In genomic region chr20:51409192-51409875, GRCh38 we compare ENCODE assay signal across 27 cellular contexts.
DNase-seq lines count a peak whose midpoint lies in the region; ATAC-seq, FAIRE-seq and TF ChIP-seq lines count a peak whose summit lies in the region.
"Had no signal": no experiment of that assay in that cellular context is flagged by ENCODE, and none has a peak within 500 bp of the region (broad histone marks: within the 10 kb centered on the region; RNA-seq: fewer than 3 reads in every experiment).

No MANE protein-coding gene starts in this region.

- H3K4me1 ChIP-seq in HepG2 (ENCODE audit: insufficient read depth, low read length) (peaks cover 15% of the 10 kb centered on the region), right lobe of liver (peaks cover 0 to 37% (median 16%) of the 10 kb centered on the region in 4 donors), endothelial cell of umbilical vein (ENCODE audit: control insufficient read depth, extremely low read depth, insufficient read depth, low read length) (peaks cover 27% of the 10 kb centered on the region)

- H3K27me3 ChIP-seq in HepG2 (ENCODE audit: control insufficient read depth in 1 of 2, insufficient read depth in 2 of 2, low read length in 2 of 2) = no peaks in the 10 kb centered on the region
- H3K27me3 ChIP-seq in right lobe of liver = no peaks in the 10 kb centered on the region
- no peaks in the 10 kb centered on the region for H3K27me3 ChIP-seq in endothelial cell of umbilical vein (ENCODE audit: control insufficient read depth in 2 of 2, insufficient read depth in 2 of 2, low read length in 2 of 2)
- H3K27me3 ChIP-seq: BLaER1, gastrocnemius medialis, transverse colon had no signal

- H3K4me2 ChIP-seq in HepG2 (ENCODE audit: low read depth, low read length) (no peak overlapping the region), endothelial cell of umbilical vein (ENCODE audit: insufficient read depth, low read length) (no peak overlapping the region)
- H3K4me2 ChIP-seq: BLaER1 had no signal

- H3K9me3 Mint-ChIP-seq in activated CD8-positive, alpha-beta T cell treated with anti-CD3 and anti-CD28 coated beads for 36 hours = no peaks in the 10 kb centered on the region
- H3K9me3 Mint-ChIP-seq: activated naive CD4-positive, alpha-beta T cell treated with anti-CD3 and anti-CD28 coated beads for 36 hours had no signal

- no peak overlapping the region for H3K4me3 ChIP-seq in HepG2 (replicated peaks in 1 of 3; ENCODE audit: insufficient read depth in 1 of 3, low read depth in 2 of 3, low read length in 3 of 3)
- H3K4me3 ChIP-seq in right lobe of liver = no peak overlapping the region
- H3K4me3 ChIP-seq in endothelial cell of umbilical vein (replicated peaks in 1 of 3; ENCODE audit: insufficient read depth in 1 of 3, low read depth in 1 of 3, low read length in 3 of 3) = no peak overlapping the region
- H3K4me3 ChIP-seq: BLaER1, coronary artery, gastrocnemius medialis, transverse colon had no signal

- H3K27ac Mint-ChIP-seq in activated CD8-positive, alpha-beta T cell treated with anti-CD3 and anti-CD28 coated beads for 36 hours = peak overlapping the region; percentile 59
- H3K27ac Mint-ChIP-seq: activated naive CD4-positive, alpha-beta T cell treated with anti-CD3 and anti-CD28 coated beads for 36 hours; endodermal cell; WTC11 had no signal

- peaks cover 72% of the 10 kb centered on the region for H3K4me1 Mint-ChIP-seq in activated CD8-positive, alpha-beta T cell treated with anti-CD3 and anti-CD28 coated beads for 36 hours (ENCODE audit: low read depth)

- CTCF ChIA-PET in HepG2 (lab: Yijun Ruan, JAX; ENCODE audit: low intra/inter-chr PET ratio, low total read pairs) (no interaction called here), endothelial cell of umbilical vein (lab: Charles Lee) (interaction anchor here (0.7 to 1.1 kb wide), 2 partner anchors 38 to 394 kb away, joined by 4 to 5 read pairs; no protein-coding TSS in a partner anchor)
- CTCF ChIA-PET in activated CD8-positive, alpha-beta T cell treated with anti-CD3 and anti-CD28 coated beads for 36 hours (lab: Charles Lee) = interaction anchor here (1.7 kb wide), 1 partner anchor 8 kb away, joined by 5 read pairs; no protein-coding TSS in a partner anchor

- H3K27ac ChIP-seq in HepG2 (ENCODE audit: extremely low read length, insufficient read depth, low read length) = no peak overlapping the region
- no peak overlapping the region for H3K27ac ChIP-seq in right lobe of liver
- peak overlapping the region; percentile 79 for H3K27ac ChIP-seq in endothelial cell of umbilical vein (ENCODE audit: insufficient read depth, low read depth, low read length)
- H3K27ac ChIP-seq: BLaER1, coronary artery, gastrocnemius medialis, transverse colon had no signal

- in situ Hi-C loops in HepG2 (cut with HindIII; ENCODE audit: extremely low pct_ligation_motif_present, low pct_unique_long_range_greater_than_20kb) = no loop called here

- ATAC-seq in HepG2 (no peak), right lobe of liver (no peak), esophagus mucosa (no peak)
- no peak for ATAC-seq in activated CD8-positive, alpha-beta T cell treated with anti-CD3 and anti-CD28 coated beads for 36 hours
- ATAC-seq: gastrocnemius medialis, HCT116, left ventricle myocardium superior, WTC11 had no signal

- H3K9ac ChIP-seq in HepG2 (ENCODE audit: insufficient read depth, low read depth, low read length) (no peak overlapping the region), endothelial cell of umbilical vein (replicated peaks; ENCODE audit: extremely low read depth, insufficient read depth, low read length) (no peak overlapping the region)
- H3K9ac ChIP-seq: BLaER1 had no signal

- dilution Hi-C loops in endothelial cell of umbilical vein (cut with MboI; ENCODE audit: extremely low pct_ligation_motif_present, low sequenced_read_pairs) = loop anchor here (25.0 kb wide), 1 partner anchor 178 kb away; no protein-coding TSS in a partner anchor

- no peak for TF ChIP-seq POLR2A in HepG2 (IDR thresholded peaks at IDR 0.05; ENCODE audit: insufficient read depth in 1 of 2, low read depth in 2 of 2, low read length in 2 of 2)
- TF ChIP-seq POLR2A in right lobe of liver (IDR thresholded peaks at IDR 0.05) = no peak
- no peak for TF ChIP-seq POLR2A in endothelial cell of umbilical vein (IDR thresholded peaks at IDR 0.05; ENCODE audit: low read depth, low read length)

- no peaks in the 10 kb centered on the region for H3K9me1 ChIP-seq in endothelial cell of umbilical vein (replicated peaks; ENCODE audit: control insufficient read depth, extremely low read depth, insufficient read depth, low read length)

- H3K4me3 Mint-ChIP-seq in activated CD8-positive, alpha-beta T cell treated with anti-CD3 and anti-CD28 coated beads for 36 hours = no peak overlapping the region
- H3K4me3 Mint-ChIP-seq: activated naive CD4-positive, alpha-beta T cell treated with anti-CD3 and anti-CD28 coated beads for 36 hours; endodermal cell; WTC11 had no signal

- no peak for TF ChIP-seq RAD21 in HepG2 (CRISPR knock-in tag; IDR thresholded peaks at IDR 0.05)

- H3K9me3 ChIP-seq in HepG2 (ENCODE audit: low read length) = no peaks in the 10 kb centered on the region
- H3K9me3 ChIP-seq in right lobe of liver = no peaks in the 10 kb centered on the region
- H3K9me3 ChIP-seq in endothelial cell of umbilical vein (replicated peaks; ENCODE audit: control insufficient read depth, insufficient read depth, low read length) = no peaks in the 10 kb centered on the region
- H3K9me3 ChIP-seq: BLaER1, gastrocnemius medialis, transverse colon had no signal

- H3K79me2 ChIP-seq in HepG2 (ENCODE audit: insufficient read depth, low read length) (no peaks in the 10 kb centered on the region), endothelial cell of umbilical vein (ENCODE audit: control insufficient read depth, insufficient read depth, low read length) (no peaks in the 10 kb centered on the region)

- H4K20me1 ChIP-seq in HepG2 (ENCODE audit: insufficient read depth, low read length) (no peaks in the 10 kb centered on the region), endothelial cell of umbilical vein (replicated peaks; ENCODE audit: control insufficient read depth, extremely low read depth, insufficient read depth, low read length) (no peaks in the 10 kb centered on the region)
- H4K20me1 ChIP-seq: BLaER1 had no signal

- WGBS in HepG2 (ENCODE audit: low lambda C conversion rate) = 84% methylated on average over 10 of the region's 10 CpGs
- 70% methylated on average over 10 of the region's 10 CpGs for WGBS in right lobe of liver (ENCODE audit: insufficient coverage, low coverage, low lambda C conversion rate, missing lambda C conversion rate)

- no peak for TF ChIP-seq CTCF in HepG2 (CRISPR knock-in tag; IDR thresholded peaks at IDR 0.05)
- TF ChIP-seq CTCF in right lobe of liver (IDR thresholded peaks at IDR 0.05) = no peak
- no peak for TF ChIP-seq CTCF in activated CD8-positive, alpha-beta T cell treated with anti-CD3 and anti-CD28 coated beads for 36 hours (IDR thresholded peaks at IDR 0.05)
- no peak for TF ChIP-seq CTCF in endothelial cell of umbilical vein (IDR thresholded peaks at IDR 0.05; ENCODE audit: extremely low read depth in 1 of 2, insufficient read depth in 1 of 2, low read depth in 1 of 2, low read length in 2 of 2)

- no peak for TF ChIP-seq EP300 in HepG2 (IDR thresholded peaks at IDR 0.05; ENCODE audit: low read depth in 2 of 2, low read length in 2 of 2)
- no peak for TF ChIP-seq EP300 in HepG2 (CRISPR knock-in tag; IDR thresholded peaks at IDR 0.05; ENCODE audit: borderline replicate concordance)

- H2AFZ ChIP-seq in HepG2 (ENCODE audit: low read length) (no peak overlapping the region), endothelial cell of umbilical vein (ENCODE audit: low read depth, low read length) (no peak overlapping the region)

- no peak for FAIRE-seq in HepG2 (lab: Jason Lieb, UNC)
- FAIRE-seq in endothelial cell of umbilical vein (lab: Jason Lieb, UNC) = peak; percentile 54

- no peaks in the 10 kb centered on the region for H3K27me3 Mint-ChIP-seq in activated CD8-positive, alpha-beta T cell treated with anti-CD3 and anti-CD28 coated beads for 36 hours

- DNase-seq in HepG2 (ENCODE audit: low spot score) (no peak), right lobe of liver (no peak), endothelial cell of umbilical vein (ENCODE audit: low read depth, low spot score) (no peak), retina (no peak), hippocampal formation (lab: John Stamatoyannopoulos, UW) (no peak)
- DNase-seq in activated CD8-positive, alpha-beta T cell treated with anti-CD3 and anti-CD28 coated beads for 36 hours = no peak
- DNase-seq in stimulated activated CD4-positive, alpha-beta T cell treated with anti-CD3 and anti-CD28 coated beads, Interleukin-12 subunit alpha, Interleukin-12 subunit beta, amount 100 ng/mL, for 4 hours = no peak
- DNase-seq: ACHN; activated naive CD4-positive, alpha-beta T cell treated with anti-CD3 and anti-CD28 coated beads for 36 hours; anterior cingulate cortex; Calu3; endodermal cell; gastrocnemius medialis; hypothalamus; KBM-7; left ventricle myocardium superior; MM.1S; NCI-H2029; NCI-H526; Right ventricle myocardium superior; T1000; transverse colon had no signal

- intact Hi-C loops in HepG2 (cut with micrococcal nuclease; ENCODE audit: unreplicated experiment) (no loop called here), right lobe of liver (cut with DNase I) (no loop called here), endothelial cell of umbilical vein (cut with micrococcal nuclease) (no loop called here)
- intact Hi-C loops in activated CD8-positive, alpha-beta T cell treated with anti-CD3 and anti-CD28 coated beads for 36 hours (cut with micrococcal nuclease) = no loop called here

- peaks cover 73% of the 10 kb centered on the region for H3K36me3 Mint-ChIP-seq in activated CD8-positive, alpha-beta T cell treated with anti-CD3 and anti-CD28 coated beads for 36 hours (ENCODE audit: low read depth)

- POLR2A ChIA-PET in HepG2 (lab: Yijun Ruan, JAX) = interaction anchor here (0.7 kb wide), 1 partner anchor 436 kb away, joined by 3 read pairs; no protein-coding TSS in a partner anchor
- POLR2A ChIA-PET in activated CD8-positive, alpha-beta T cell treated with anti-CD3 and anti-CD28 coated beads for 36 hours (lab: Charles Lee) = interaction anchor here (1.4 kb wide), 1 partner anchor 9 kb away, joined by 3 read pairs; no protein-coding TSS in a partner anchor
- POLR2A ChIA-PET in endothelial cell of umbilical vein (lab: Charles Lee) = no interaction called here

- H3K36me3 ChIP-seq in HepG2 (replicated peaks in 1 of 2; ENCODE audit: control insufficient read depth in 1 of 2, insufficient read depth in 2 of 2, low read length in 2 of 2) = peaks cover 0 to 12% of the 10 kb centered on the region in 2 experiments; a peak in 2 of 5 replicates
- H3K36me3 ChIP-seq in right lobe of liver = no peaks in the 10 kb centered on the region
- peaks cover 0 to 6% of the 10 kb centered on the region in 2 experiments for H3K36me3 ChIP-seq in endothelial cell of umbilical vein (ENCODE audit: control insufficient read depth in 2 of 2, extremely low read depth in 1 of 2, insufficient read depth in 2 of 2, low read length in 2 of 2)

- no TSS peak for BruUV-seq in HepG2 (replicated peaks; lab: Mats Ljungman, UMichigan)
- no TSS peak for BruUV-seq in endothelial cell of umbilical vein (replicated peaks; lab: Mats Ljungman, UMichigan)

TF ChIP-seq in HepG2, 621 proteins besides CTCF, POLR2A, EP300 and RAD21 (continues in another document):
- no peak for TF ChIP-seq ZNF674 (CRISPR knock-in tag; IDR thresholded peaks at IDR 0.05; ENCODE audit: low read depth)

TF ChIP-seq in endothelial cell of umbilical vein, 7 proteins besides CTCF, POLR2A, EP300 and RAD21 (continues in another document):
- no peak for TF ChIP-seq MYC (IDR thresholded peaks at IDR 0.05; ENCODE audit: low read depth, low read length)
